Comparison of ENCODE assay signal across 1 cellular context in the genomic region with DNA sequence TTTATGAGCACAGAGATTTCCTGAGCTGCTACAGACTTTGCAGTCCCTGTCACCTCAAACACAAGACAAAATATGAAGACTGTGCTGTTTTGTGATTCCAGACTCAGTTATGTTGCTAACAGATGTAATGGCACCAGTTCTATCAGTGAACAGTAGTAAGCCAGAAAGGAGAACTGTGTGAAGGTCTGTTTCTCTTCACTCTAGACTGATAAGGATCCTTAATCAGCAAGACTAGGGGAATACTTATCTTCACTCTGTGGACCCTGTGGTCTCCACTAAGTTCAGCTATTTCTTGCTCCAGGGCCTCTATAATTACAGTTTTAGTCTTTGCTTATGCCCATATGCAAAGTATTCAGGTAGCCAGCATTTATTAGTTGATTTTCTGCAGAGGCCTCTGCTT.
TF ChIP-seq lines count a peak whose summit lies in the region.

No MANE protein-coding gene starts in this region.

TF ChIP-seq in SK-N-SH treated with all-trans-retinoic acid at 6 μM for 48 hours, 23 proteins besides CTCF, POLR2A, EP300 and RAD21 (continued from another document):
- TF ChIP-seq, protein P1, sequence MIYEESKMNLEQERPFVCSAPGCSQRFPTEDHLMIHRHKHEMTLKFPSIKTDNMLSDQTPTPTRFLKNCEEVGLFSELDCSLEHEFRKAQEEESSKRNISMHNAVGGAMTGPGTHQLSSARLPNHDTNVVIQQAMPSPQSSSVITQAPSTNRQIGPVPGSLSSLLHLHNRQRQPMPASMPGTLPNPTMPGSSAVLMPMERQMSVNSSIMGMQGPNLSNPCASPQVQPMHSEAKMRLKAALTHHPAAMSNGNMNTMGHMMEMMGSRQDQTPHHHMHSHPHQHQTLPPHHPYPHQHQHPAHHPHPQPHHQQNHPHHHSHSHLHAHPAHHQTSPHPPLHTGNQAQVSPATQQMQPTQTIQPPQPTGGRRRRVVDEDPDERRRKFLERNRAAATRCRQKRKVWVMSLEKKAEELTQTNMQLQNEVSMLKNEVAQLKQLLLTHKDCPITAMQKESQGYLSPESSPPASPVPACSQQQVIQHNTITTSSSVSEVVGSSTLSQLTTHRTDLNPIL (CRISPR knock-in tag; IDR thresholded peaks at IDR 0.05; ENCODE audit: low read depth): no peak
- no peak for TF ChIP-seq ZFP30 (CRISPR knock-in tag; IDR thresholded peaks at IDR 0.05)
- no peak for TF ChIP-seq ZNF70 (CRISPR knock-in tag; IDR thresholded peaks at IDR 0.05)
